ENCODE assay signal across 24 cellular contexts in the genomic region with DNA sequence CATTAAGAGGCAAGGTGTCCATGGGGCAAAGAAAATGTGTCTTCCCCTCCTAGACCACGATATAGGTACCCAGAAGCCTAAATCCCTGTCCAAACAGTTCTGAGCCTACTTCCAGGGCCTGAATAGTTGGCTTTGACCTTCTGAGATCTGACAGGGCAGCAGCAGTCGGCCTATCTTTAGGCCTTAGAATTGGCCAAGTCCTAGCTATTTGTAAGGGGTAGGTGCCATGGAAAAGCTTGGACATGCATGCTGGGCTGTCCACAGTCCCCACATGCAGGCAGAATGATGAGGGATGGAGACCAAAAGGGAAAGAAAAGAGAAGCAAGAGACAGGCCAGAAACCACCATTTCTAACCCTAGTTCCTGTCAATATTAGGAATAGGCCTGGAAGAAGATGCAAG.
"Had no signal": no experiment of that assay in that cellular context is flagged by ENCODE, and none has a peak within 500 bp of the region (broad histone marks: within the 10 kb centered on the region; RNA-seq: fewer than 3 reads in every experiment).

No MANE protein-coding gene starts in this region.

- H3K36me3 ChIP-seq: neural progenitor cell, ovary, right lobe of liver, sigmoid colon, stomach, thoracic aorta, thyroid gland, tibial nerve, upper lobe of left lung, vagina had no signal

- H3K9me3 ChIP-seq: ovary, psoas muscle, right lobe of liver, thoracic aorta, thyroid gland, upper lobe of left lung, vagina had no signal

- H3K27ac ChIP-seq: neural progenitor cell, ovary, parathyroid adenoma, psoas muscle, right lobe of liver, sigmoid colon, stomach, thoracic aorta, thyroid gland, tibial nerve, upper lobe of left lung, vagina had no signal

- H3K27me3 ChIP-seq: neural progenitor cell, ovary, right lobe of liver, sigmoid colon, stomach, thyroid gland, tibial nerve, upper lobe of left lung, vagina had no signal

- ATAC-seq: natural killer cell; psoas muscle; right lobe of liver; stimulated activated effector memory CD8-positive, alpha-beta T cell treated with anti-CD3 and anti-CD28 coated beads, Interleukin-12 subunit alpha, Interleukin-12 subunit beta, amount 100 ng/mL, for 72 hours; stimulated activated naive B cell treated with anti-CD40 and anti-IgM and Interleukin-4, amounts not matched to agents 10 μg/mL and 1 μg/mL and 100 μg/mL, for 72 hours had no signal

- DNase-seq: natural killer cell; occipital lobe; ovary; posterior cingulate gyrus; psoas muscle; right lobe of liver; sigmoid colon; small intestine; stimulated activated CD4-positive, alpha-beta T cell treated with anti-CD3 and anti-CD28 coated beads, Interleukin-15, amount 100 ng/mL, for 24 hours; stimulated activated CD4-positive, alpha-beta T cell treated with anti-CD3 and anti-CD28 coated beads, Interleukin-2, amount 100 ng/mL, for 24 hours; stimulated activated CD4-positive, alpha-beta T cell treated with anti-CD3 and anti-CD28 coated beads, Interleukin-2, amount 100 ng/mL, for 48 hours; stimulated activated CD4-positive, alpha-beta T cell treated with anti-CD3 and anti-CD28 coated beads, Interleukin-4, amount 100 ng/mL, for 24 hours; stimulated activated naive B cell treated with anti-CD40 and anti-IgM and Interleukin-4, amounts not matched to agents 10 μg/mL and 1 μg/mL and 100 μg/mL, for 72 hours; stimulated activated naive CD4-positive, alpha-beta T cell treated with Interleukin-2 at 50 U/mL for 16 hours; stomach; thyroid gland; trophoblast cell; upper lobe of left lung had no signal

- H3K4me3 ChIP-seq: neural progenitor cell, ovary, psoas muscle, right lobe of liver, sigmoid colon, stomach, thoracic aorta, thyroid gland, tibial nerve, upper lobe of left lung, vagina had no signal

- H3K4me1 ChIP-seq: neural progenitor cell, parathyroid adenoma, psoas muscle, right lobe of liver, sigmoid colon, stomach, thyroid gland, tibial nerve, upper lobe of left lung, vagina had no signal
